Comparison of ENCODE assay signal across 10 cellular contexts in genomic region chr10:124447741-124448466, GRCh38. TPM values are rescaled to one million over a fixed set of nuclear protein-coding genes. Genes with fewer than 3 reads are reported as not detected.
DNase-seq lines count a peak whose midpoint lies in the region; TF ChIP-seq lines count a peak whose summit lies in the region.
"Had no signal": no experiment of that assay in that cellular context is flagged by ENCODE, and none has a peak within 500 bp of the region (broad histone marks: within the 10 kb centered on the region; RNA-seq: fewer than 3 reads in every experiment).

No MANE protein-coding gene starts in this region.

- intact Hi-C loops in CD14-positive monocyte (cut with micrococcal nuclease) (no loop called here), posterior cingulate gyrus (cut with DNase I) (no loop called here)

- peaks cover 38 to 65% of the 10 kb centered on the region in 2 donors for H3K27me3 ChIP-seq in duodenal mucosa (ENCODE audit: control insufficient read depth in 1 of 2, insufficient read depth in 2 of 2, low read length in 2 of 2)
- H3K27me3 ChIP-seq in brain microvascular endothelial cell (replicated peaks) = peaks cover 64% of the 10 kb centered on the region

- H3K27me3 Mint-ChIP-seq in CD14-positive monocyte (ENCODE audit: low read depth in 3 of 3) (peaks cover 85 to 93% (median 89%) of the 10 kb centered on the region in 3 donors), nephron progenitor cell (ENCODE audit: low read depth, poor library complexity) (peaks cover 97% of the 10 kb centered on the region)

- TF ChIP-seq CTCF in CD14-positive monocyte (IDR thresholded peaks at IDR 0.05) (no peak), nephron progenitor cell (IDR thresholded peaks at IDR 0.05) (no peak), brain microvascular endothelial cell (IDR thresholded peaks at IDR 0.05; ENCODE audit: low read depth, low read length, missing control alignments) (no peak)

- peaks cover 17 to 18% of the 10 kb centered on the region in 2 donors for H3K4me1 ChIP-seq in duodenal mucosa (ENCODE audit: control insufficient read depth in 1 of 2, insufficient read depth in 2 of 2, low read length in 2 of 2)

- DNase-seq in CD14-positive monocyte (ENCODE audit: low spot score) (no peak), DMS53 treated with DMSO at 0.1 percent for 48 hours (lab: John Stamatoyannopoulos, UW; ENCODE audit: unreplicated experiment) (peak; percentile 16), nephron progenitor cell (peak; percentile 44), GM19238 (ENCODE audit: insufficient read length, low spot score) (no peak), NCI-H1417 (lab: John Stamatoyannopoulos, UW) (no peak), posterior cingulate gyrus (no peak), brain microvascular endothelial cell (no peak)
- DNase-seq: NCI-H1417 treated with DMSO at 0.1 percent for 48 hours, ovary had no signal

- peaks cover 0 to 10% of the 10 kb centered on the region in 2 donors for H3K36me3 Mint-ChIP-seq in CD14-positive monocyte
- no peaks in the 10 kb centered on the region for H3K36me3 Mint-ChIP-seq in nephron progenitor cell (ENCODE audit: low read depth)

- in situ Hi-C loops in brain microvascular endothelial cell (cut with HindIII; ENCODE audit: low pct_ligation_motif_present, low sequenced_read_pairs) = no loop called here

- H3K9me3 Mint-ChIP-seq in CD14-positive monocyte (peaks cover 0 to 21% (median 2%) of the 10 kb centered on the region in 7 donors), nephron progenitor cell (no peaks in the 10 kb centered on the region)

- H3K4me3 Mint-ChIP-seq in CD14-positive monocyte (peak overlapping the region; percentile 43 to 79), nephron progenitor cell (peak overlapping the region; percentile 80)

- H3K9ac ChIP-seq in duodenal mucosa (ENCODE audit: low read depth in 1 of 2, low read length in 2 of 2) = no peak overlapping the region

- H3K36me3 ChIP-seq in duodenal mucosa (ENCODE audit: control insufficient read depth in 1 of 2, insufficient read depth in 2 of 2, low read length in 2 of 2) (no peaks in the 10 kb centered on the region), brain microvascular endothelial cell (replicated peaks) (no peaks in the 10 kb centered on the region)
- H3K36me3 ChIP-seq: ovary had no signal

- H3K9me3 ChIP-seq in duodenal mucosa (ENCODE audit: control insufficient read depth in 1 of 2, low read length in 2 of 2) = no peaks in the 10 kb centered on the region
- H3K9me3 ChIP-seq: ovary had no signal

- H3K27ac Mint-ChIP-seq in CD14-positive monocyte (no peak overlapping the region), nephron progenitor cell (no peak overlapping the region)

- H3K27ac ChIP-seq in duodenal mucosa (ENCODE audit: low read depth, low read length) (no peak overlapping the region), brain microvascular endothelial cell (no peak overlapping the region)
- H3K27ac ChIP-seq: ovary had no signal

- H3K4me3 ChIP-seq in duodenal mucosa (ENCODE audit: low read depth in 1 of 2, low read length in 2 of 2) = peak overlapping the region; percentile 29 to 51
- H3K4me3 ChIP-seq in brain microvascular endothelial cell (ENCODE audit: low read depth, low read length) = no peak overlapping the region
- H3K4me3 ChIP-seq: ovary had no signal

- H3K4me1 Mint-ChIP-seq in CD14-positive monocyte (peaks cover 17% of the 10 kb centered on the region), nephron progenitor cell (peaks cover 35% of the 10 kb centered on the region)

RNA-seq across cellular contexts. Expression of gene NKX1-2, which starts 1.9 kb away (rescaled TPM):
- polyA plus RNA-seq in CD14-positive monocyte = not detected
- polyA plus RNA-seq: ovary had no signal

RNA-seq across cellular contexts. Expression of gene LHPP, which starts 13.7 kb away (rescaled TPM):
- 10 to 100 TPM; 15.2 to 20.6 TPM for polyA plus RNA-seq in CD14-positive monocyte

RNA-seq across cellular contexts. Expression of gene OAT, which starts 29.2 kb away (rescaled TPM):
- polyA plus RNA-seq in CD14-positive monocyte = 10 to 100 TPM; 87.3 to 89.6 TPM

Comparison
In these comparisons a context has a peak if more than half of its experiments do, and no peak if none do; other contexts are left out.
1. DNase-seq: peak in DMS53 treated with DMSO at 0.1 percent for 48 hours (single experiment) and nephron progenitor cell (single experiment); none in CD14-positive monocyte (single experiment), GM19238 (single experiment), NCI-H1417 (0 of 3), posterior cingulate gyrus (0 of 10) and brain microvascular endothelial cell (single experiment).